In genomic region chr7:126177779-126178178, GRCh38 we compare ENCODE assay signal across 2 cellular contexts.
A peak's percentile ranks its signal among the peaks of the same experiment; 100 is the strongest.
TF ChIP-seq lines count a peak whose summit lies in the region.

No MANE protein-coding gene starts in this region.

TF ChIP-seq in GM23338, 12 proteins besides CTCF, POLR2A, EP300 and RAD21 (continued from another document):
- TF ChIP-seq ZNF462 (CRISPR knock-in tag; IDR thresholded peaks at IDR 0.05) = no peak
- no peak for TF ChIP-seq JUNB (IDR thresholded peaks at IDR 0.05; ENCODE audit: unreplicated experiment)
- TF ChIP-seq POLR2AphosphoS5 (IDR thresholded peaks at IDR 0.05; ENCODE audit: low read depth) = no peak
- no peak for TF ChIP-seq ZNF114 (CRISPR knock-in tag; IDR thresholded peaks at IDR 0.05)
- no peak for TF ChIP-seq REST (IDR thresholded peaks at IDR 0.05; ENCODE audit: unreplicated experiment)
- TF ChIP-seq ETS1 (IDR thresholded peaks at IDR 0.05) = no peak

TF ChIP-seq in K562, 482 proteins besides CTCF, POLR2A, EP300 and RAD21 (continued from another document):
- TF ChIP-seq ZC3H4 (CRISPR knock-in tag; IDR thresholded peaks at IDR 0.05; ENCODE audit: borderline replicate concordance) (no peak), C11orf30 (IDR thresholded peaks at IDR 0.05; ENCODE audit: low read depth) (peak; percentile 69), ZNF24 (IDR thresholded peaks at IDR 0.05) (no peak), GTF2F1 (IDR thresholded peaks at IDR 0.05; ENCODE audit: low read depth, low read length) (no peak)
